ENCODE assay signal across 3 cellular contexts in the genomic region with DNA sequence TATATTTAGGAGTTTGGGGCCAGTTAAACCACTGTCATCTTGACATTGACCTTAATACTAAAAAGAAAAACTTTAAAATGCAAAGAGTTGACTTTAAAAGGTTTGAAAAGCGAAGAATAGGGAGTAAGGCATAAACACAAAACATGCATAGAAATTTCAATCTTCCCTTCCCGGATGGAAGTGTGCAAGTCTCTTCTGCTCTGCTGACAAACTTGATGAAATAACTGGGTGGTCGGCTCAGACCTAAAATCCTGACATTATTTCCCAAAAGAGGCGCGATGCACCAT.
TF ChIP-seq lines count a peak whose summit lies in the region.

No MANE protein-coding gene starts in this region.

TF ChIP-seq in SK-N-SH, 30 proteins besides CTCF, POLR2A, EP300 and RAD21:
- TF ChIP-seq, protein P1, sequence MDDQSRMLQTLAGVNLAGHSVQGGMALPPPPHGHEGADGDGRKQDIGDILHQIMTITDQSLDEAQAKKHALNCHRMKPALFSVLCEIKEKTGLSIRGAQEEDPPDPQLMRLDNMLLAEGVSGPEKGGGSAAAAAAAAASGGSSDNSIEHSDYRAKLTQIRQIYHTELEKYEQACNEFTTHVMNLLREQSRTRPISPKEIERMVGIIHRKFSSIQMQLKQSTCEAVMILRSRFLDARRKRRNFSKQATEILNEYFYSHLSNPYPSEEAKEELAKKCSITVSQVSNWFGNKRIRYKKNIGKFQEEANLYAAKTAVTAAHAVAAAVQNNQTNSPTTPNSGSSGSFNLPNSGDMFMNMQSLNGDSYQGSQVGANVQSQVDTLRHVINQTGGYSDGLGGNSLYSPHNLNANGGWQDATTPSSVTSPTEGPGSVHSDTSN (IDR thresholded peaks at IDR 0.05): no peak
- TF ChIP-seq MAX (IDR thresholded peaks at IDR 0.05; ENCODE audit: low read depth): no peak
- no peak for TF ChIP-seq IRF3 (IDR thresholded peaks at IDR 0.05; ENCODE audit: low read depth, low read length)
- TF ChIP-seq MXI1 (IDR thresholded peaks at IDR 0.05; ENCODE audit: low read depth, low read length): no peak
- no peak for TF ChIP-seq RCOR1 (IDR thresholded peaks at IDR 0.05; ENCODE audit: low read length)
- no peak for TF ChIP-seq ELF1 (IDR thresholded peaks at IDR 0.05)
- TF ChIP-seq FOXJ3 (CRISPR knock-in tag; IDR thresholded peaks at IDR 0.05): no peak
- TF ChIP-seq ZBTB33 (IDR thresholded peaks at IDR 0.05; ENCODE audit: borderline replicate concordance, low read depth): no peak
- no peak for TF ChIP-seq SMC3 (IDR thresholded peaks at IDR 0.05; ENCODE audit: low read depth, low read length)
- no peak for TF ChIP-seq YY1 (IDR thresholded peaks at IDR 0.05; ENCODE audit: low read depth)
- TF ChIP-seq GATA2 (CRISPR knock-in tag; IDR thresholded peaks at IDR 0.05): no peak

TF ChIP-seq in SK-N-SH treated with all-trans-retinoic acid at 6 μM for 48 hours, 23 proteins besides CTCF, POLR2A, EP300 and RAD21:
- no peak for TF ChIP-seq CSRNP3 (CRISPR knock-in tag; IDR thresholded peaks at IDR 0.05)
- TF ChIP-seq ISL1 (CRISPR knock-in tag; IDR thresholded peaks at IDR 0.05): no peak
- TF ChIP-seq, protein P2, sequence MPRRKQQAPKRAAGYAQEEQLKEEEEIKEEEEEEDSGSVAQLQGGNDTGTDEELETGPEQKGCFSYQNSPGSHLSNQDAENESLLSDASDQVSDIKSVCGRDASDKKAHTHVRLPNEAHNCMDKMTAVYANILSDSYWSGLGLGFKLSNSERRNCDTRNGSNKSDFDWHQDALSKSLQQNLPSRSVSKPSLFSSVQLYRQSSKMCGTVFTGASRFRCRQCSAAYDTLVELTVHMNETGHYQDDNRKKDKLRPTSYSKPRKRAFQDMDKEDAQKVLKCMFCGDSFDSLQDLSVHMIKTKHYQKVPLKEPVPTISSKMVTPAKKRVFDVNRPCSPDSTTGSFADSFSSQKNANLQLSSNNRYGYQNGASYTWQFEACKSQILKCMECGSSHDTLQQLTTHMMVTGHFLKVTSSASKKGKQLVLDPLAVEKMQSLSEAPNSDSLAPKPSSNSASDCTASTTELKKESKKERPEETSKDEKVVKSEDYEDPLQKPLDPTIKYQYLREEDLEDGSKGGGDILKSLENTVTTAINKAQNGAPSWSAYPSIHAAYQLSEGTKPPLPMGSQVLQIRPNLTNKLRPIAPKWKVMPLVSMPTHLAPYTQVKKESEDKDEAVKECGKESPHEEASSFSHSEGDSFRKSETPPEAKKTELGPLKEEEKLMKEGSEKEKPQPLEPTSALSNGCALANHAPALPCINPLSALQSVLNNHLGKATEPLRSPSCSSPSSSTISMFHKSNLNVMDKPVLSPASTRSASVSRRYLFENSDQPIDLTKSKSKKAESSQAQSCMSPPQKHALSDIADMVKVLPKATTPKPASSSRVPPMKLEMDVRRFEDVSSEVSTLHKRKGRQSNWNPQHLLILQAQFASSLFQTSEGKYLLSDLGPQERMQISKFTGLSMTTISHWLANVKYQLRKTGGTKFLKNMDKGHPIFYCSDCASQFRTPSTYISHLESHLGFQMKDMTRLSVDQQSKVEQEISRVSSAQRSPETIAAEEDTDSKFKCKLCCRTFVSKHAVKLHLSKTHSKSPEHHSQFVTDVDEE (CRISPR knock-in tag; IDR thresholded peaks at IDR 0.05): no peak
- TF ChIP-seq ZC3H10 (CRISPR knock-in tag; IDR thresholded peaks at IDR 0.05): no peak
- TF ChIP-seq ZFP30 (CRISPR knock-in tag; IDR thresholded peaks at IDR 0.05): no peak
- TF ChIP-seq, protein P3, sequence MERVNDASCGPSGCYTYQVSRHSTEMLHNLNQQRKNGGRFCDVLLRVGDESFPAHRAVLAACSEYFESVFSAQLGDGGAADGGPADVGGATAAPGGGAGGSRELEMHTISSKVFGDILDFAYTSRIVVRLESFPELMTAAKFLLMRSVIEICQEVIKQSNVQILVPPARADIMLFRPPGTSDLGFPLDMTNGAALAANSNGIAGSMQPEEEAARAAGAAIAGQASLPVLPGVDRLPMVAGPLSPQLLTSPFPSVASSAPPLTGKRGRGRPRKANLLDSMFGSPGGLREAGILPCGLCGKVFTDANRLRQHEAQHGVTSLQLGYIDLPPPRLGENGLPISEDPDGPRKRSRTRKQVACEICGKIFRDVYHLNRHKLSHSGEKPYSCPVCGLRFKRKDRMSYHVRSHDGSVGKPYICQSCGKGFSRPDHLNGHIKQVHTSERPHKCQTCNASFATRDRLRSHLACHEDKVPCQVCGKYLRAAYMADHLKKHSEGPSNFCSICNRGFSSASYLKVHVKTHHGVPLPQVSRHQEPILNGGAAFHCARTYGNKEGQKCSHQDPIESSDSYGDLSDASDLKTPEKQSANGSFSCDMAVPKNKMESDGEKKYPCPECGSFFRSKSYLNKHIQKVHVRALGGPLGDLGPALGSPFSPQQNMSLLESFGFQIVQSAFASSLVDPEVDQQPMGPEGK (CRISPR knock-in tag; IDR thresholded peaks at IDR 0.05; ENCODE audit: borderline replicate concordance): no peak
- no peak for TF ChIP-seq ESRRG (CRISPR knock-in tag; IDR thresholded peaks at IDR 0.05)
- TF ChIP-seq ARNTL (CRISPR knock-in tag; IDR thresholded peaks at IDR 0.05; ENCODE audit: borderline replicate concordance, low read depth): no peak
- TF ChIP-seq ZNF8 (CRISPR knock-in tag; IDR thresholded peaks at IDR 0.05): no peak
- TF ChIP-seq RARB (CRISPR knock-in tag; IDR thresholded peaks at IDR 0.05): no peak
- no peak for TF ChIP-seq OSR1 (CRISPR knock-in tag; IDR thresholded peaks at IDR 0.05)
- TF ChIP-seq PPARA (CRISPR knock-in tag; IDR thresholded peaks at IDR 0.05; ENCODE audit: borderline replicate concordance): no peak
- no peak for TF ChIP-seq CREB5 (CRISPR knock-in tag; IDR thresholded peaks at IDR 0.05; ENCODE audit: low read depth)
- TF ChIP-seq SNAI2 (CRISPR knock-in tag; IDR thresholded peaks at IDR 0.05): no peak
- TF ChIP-seq ZNF565 (CRISPR knock-in tag; conservative IDR thresholded peaks at IDR 0.05; ENCODE audit: low read depth): no peak
- no peak for TF ChIP-seq ZFP3 (CRISPR knock-in tag; IDR thresholded peaks at IDR 0.05)
- no peak for TF ChIP-seq GLIS3 (CRISPR knock-in tag; IDR thresholded peaks at IDR 0.05)
- no peak for TF ChIP-seq BACH2 (CRISPR knock-in tag; IDR thresholded peaks at IDR 0.05; ENCODE audit: borderline replicate concordance)
- TF ChIP-seq TCF4 (CRISPR knock-in tag; IDR thresholded peaks at IDR 0.05; ENCODE audit: borderline replicate concordance): no peak
- TF ChIP-seq ZNF70 (CRISPR knock-in tag; IDR thresholded peaks at IDR 0.05): no peak
TF ChIP-seq in SK-N-SH treated with all-trans-retinoic acid at 6 μM for 48 hours: peak in this region for 0.

TF ChIP-seq in GM23338, 12 proteins besides CTCF, POLR2A, EP300 and RAD21:
- TF ChIP-seq, protein P4, sequence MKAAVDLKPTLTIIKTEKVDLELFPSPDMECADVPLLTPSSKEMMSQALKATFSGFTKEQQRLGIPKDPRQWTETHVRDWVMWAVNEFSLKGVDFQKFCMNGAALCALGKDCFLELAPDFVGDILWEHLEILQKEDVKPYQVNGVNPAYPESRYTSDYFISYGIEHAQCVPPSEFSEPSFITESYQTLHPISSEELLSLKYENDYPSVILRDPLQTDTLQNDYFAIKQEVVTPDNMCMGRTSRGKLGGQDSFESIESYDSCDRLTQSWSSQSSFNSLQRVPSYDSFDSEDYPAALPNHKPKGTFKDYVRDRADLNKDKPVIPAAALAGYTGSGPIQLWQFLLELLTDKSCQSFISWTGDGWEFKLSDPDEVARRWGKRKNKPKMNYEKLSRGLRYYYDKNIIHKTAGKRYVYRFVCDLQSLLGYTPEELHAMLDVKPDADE (IDR thresholded peaks at IDR 0.05): no peak
- TF ChIP-seq EZH2 (IDR thresholded peaks at IDR 0.05; ENCODE audit: low read depth, unreplicated experiment): peak; percentile 78
